In genomic region chr5:39905356-39905755, GRCh38 we compare ENCODE assay signal across 33 cellular contexts.
"Had no signal": no experiment of that assay in that cellular context is flagged by ENCODE, and none has a peak within 500 bp of the region (broad histone marks: within the 10 kb centered on the region; RNA-seq: fewer than 3 reads in every experiment).

No MANE protein-coding gene starts in this region.

- H3K9me3 ChIP-seq: adrenal gland, ascending aorta, esophagus squamous epithelium, neutrophil, ovary, prostate gland, sigmoid colon, thoracic aorta, vagina had no signal

- ATAC-seq: gastroesophageal sphincter; left colon; stimulated activated effector memory CD8-positive, alpha-beta T cell treated with anti-CD3 and anti-CD28 coated beads, Interleukin-12 subunit alpha, Interleukin-12 subunit beta, amount 100 ng/mL, for 72 hours had no signal

- H3K36me3 ChIP-seq: adrenal gland, ascending aorta, breast epithelium, esophagus squamous epithelium, gastroesophageal sphincter, neutrophil, ovary, prostate gland, sigmoid colon, thoracic aorta, vagina had no signal

- DNase-seq: activated CD4-positive, alpha-beta memory T cell treated with anti-CD3 and anti-CD28 coated beads for 36 hours; activated CD4-positive, alpha-beta T cell treated with anti-CD3 and anti-CD28 coated beads, Interleukin-2, amount 10 ng/mL, durations not matched to agents 24 days and 14 days; activated CD4-positive, CD25-positive, alpha-beta regulatory T cell treated with anti-CD3 and anti-CD28 coated beads, Interleukin-2, amount 50 U/mL, for 72 hours; activated CD8-positive, alpha-beta memory T cell treated with anti-CD3 and anti-CD28 coated beads, Interleukin-2, amount 50 U/mL, for 4 hours; activated effector memory CD4-positive, alpha-beta T cell treated with anti-CD3 and anti-CD28 coated beads, Interleukin-2, amount 50 U/mL, for 16 hours; activated naive CD4-positive, alpha-beta T cell treated with anti-CD3 and anti-CD28 coated beads for 36 hours; activated naive CD8-positive, alpha-beta T cell treated with anti-CD3 and anti-CD28 coated beads for 36 hours; activated T-cell treated with anti-CD3 and anti-CD28 coated beads, Interleukin-2, amount 50 U/mL, for 1 hour; adrenal gland; dermis blood vessel endothelial cell; effector CD8-positive, alpha-beta T cell; esophagus squamous epithelium; left colon; ovary; retina; sigmoid colon; small intestine; stimulated activated CD4-positive, alpha-beta T cell treated with anti-CD3 and anti-CD28 coated beads, Interleukin-4, amount 100 ng/mL, for 24 hours; T-helper 1 cell had no signal

- FAIRE-seq: colon, endometrium, keratinocyte, small intestine, TTC549 had no signal

- H3K27me3 ChIP-seq: adrenal gland, ascending aorta, breast epithelium, esophagus squamous epithelium, gastroesophageal sphincter, hepatocyte, neutrophil, ovary, sigmoid colon, vagina had no signal

- H3K27ac ChIP-seq: adrenal gland, ascending aorta, breast epithelium, epithelial cell of prostate, esophagus squamous epithelium, gastroesophageal sphincter, hepatocyte, neutrophil, ovary, prostate gland, sigmoid colon, thoracic aorta, vagina had no signal

- H3K4me1 ChIP-seq: adrenal gland, ascending aorta, breast epithelium, esophagus squamous epithelium, gastroesophageal sphincter, prostate gland, vagina had no signal

- H3K4me3 ChIP-seq: adrenal gland, ascending aorta, breast epithelium, esophagus squamous epithelium, gastroesophageal sphincter, hepatocyte, ovary, prostate gland, sigmoid colon, thoracic aorta, vagina had no signal
